Comparison of ENCODE assay signal across 7 cellular contexts in genomic region chr18:74497308-74497640, GRCh38. TPM values are rescaled to one million over a fixed set of nuclear protein-coding genes. Genes with fewer than 3 reads are reported as not detected.
A peak's percentile ranks its signal among the peaks of the same experiment; 100 is the strongest.
DNase-seq lines count a peak whose midpoint lies in the region; TF ChIP-seq lines count a peak whose summit lies in the region.

No MANE protein-coding gene starts in this region.

- H3K27me3 ChIP-seq in H7 (ENCODE audit: control insufficient read depth, insufficient read depth, low read length) (no peaks in the 10 kb centered on the region), SU-DHL-6 (ENCODE audit: low read length) (no peaks in the 10 kb centered on the region), skeletal muscle tissue (ENCODE audit: control insufficient read depth in 3 of 3, insufficient read depth in 3 of 3, low read length in 3 of 3) (no peaks in the 10 kb centered on the region)

- H3K9me2 ChIP-seq in SU-DHL-6 (replicated peaks; ENCODE audit: insufficient read depth, low read length), result no peaks in the 10 kb centered on the region

- peaks cover 44% of the 10 kb centered on the region for H3K79me2 ChIP-seq in SU-DHL-6 (ENCODE audit: insufficient read depth, low read length)

- H3K4me3 ChIP-seq in H7 (ENCODE audit: insufficient read depth, low read depth, low read length), result peak overlapping the region; percentile 95
- peak overlapping the region; percentile 91 for H3K4me3 ChIP-seq in SU-DHL-6 (ENCODE audit: insufficient read depth, low read length, poor library complexity, severe bottlenecking)
- peak overlapping the region; percentile 90 for H3K4me3 ChIP-seq in fibroblast of villous mesenchyme (ENCODE audit: low read depth, low read length)
- peak overlapping the region; percentile 82 to 93 (median 91) for H3K4me3 ChIP-seq in skeletal muscle tissue (ENCODE audit: low read length in 3 of 3)

- H3F3A ChIP-seq in SU-DHL-6 (ENCODE audit: insufficient read depth), result peaks cover 38% of the 10 kb centered on the region

- H3K36me3 ChIP-seq in H7 (replicated peaks; ENCODE audit: control insufficient read depth, insufficient read depth, low read length) (peaks cover 8% of the 10 kb centered on the region), SU-DHL-6 (ENCODE audit: low read length) (peaks cover 7% of the 10 kb centered on the region), skeletal muscle tissue (ENCODE audit: control insufficient read depth in 3 of 3, insufficient read depth in 3 of 3, low read length in 3 of 3) (peaks cover 0 to 10% (median 9%) of the 10 kb centered on the region in 3 donors)

- H3K27ac ChIP-seq in SU-DHL-6 (ENCODE audit: low read depth, low read length), result peak overlapping the region; percentile 39
- H3K27ac ChIP-seq in skeletal muscle tissue (ENCODE audit: low read depth, low read length), result peak overlapping the region; percentile 86

- no peaks in the 10 kb centered on the region for H4K20me1 ChIP-seq in SU-DHL-6 (ENCODE audit: low read depth, low read length)

- H2AFZ ChIP-seq in SU-DHL-6 (ENCODE audit: low read depth, low read length, severe bottlenecking), result no peak overlapping the region

- no peaks in the 10 kb centered on the region for H3K9me3 ChIP-seq in SU-DHL-6 (ENCODE audit: insufficient read depth, low read length)
- H3K9me3 ChIP-seq in skeletal muscle tissue (ENCODE audit: control insufficient read depth in 3 of 3, low read length in 3 of 3), result no peaks in the 10 kb centered on the region

- H3K9ac ChIP-seq in SU-DHL-6 (ENCODE audit: low read length), result peak overlapping the region; percentile 85
- H3K9ac ChIP-seq in skeletal muscle tissue (ENCODE audit: low read depth in 1 of 3, low read length in 3 of 3), result peak overlapping the region; percentile 84 to 91 (median 90)

- H3K4me2 ChIP-seq in SU-DHL-6 (ENCODE audit: low read depth, low read length, poor library complexity, severe bottlenecking), result peak overlapping the region; percentile 99

- DNase-seq in H7 (no peak), fibroblast of villous mesenchyme (ENCODE audit: low read depth) (no peak), cerebellar nuclear complex (lab: John Stamatoyannopoulos, UW) (no peak), NCI-H1092 treated with DMSO at 0.1 percent for 48 hours (lab: John Stamatoyannopoulos, UW) (no peak)
- no peak for DNase-seq in stimulated activated naive CD4-positive, alpha-beta T cell treated with Interleukin-2 at 50 U/mL for 16 hours (lab: John Stamatoyannopoulos, UW)

- TF ChIP-seq CTCF in SU-DHL-6 (IDR thresholded peaks at IDR 0.05; ENCODE audit: insufficient read depth, low read length, poor library complexity, severe bottlenecking) (no peak), fibroblast of villous mesenchyme (IDR thresholded peaks at IDR 0.05; ENCODE audit: insufficient read depth, low read depth, low read length) (no peak)

- H3K4me1 ChIP-seq in skeletal muscle tissue (ENCODE audit: control insufficient read depth in 3 of 3, insufficient read depth in 3 of 3, low read length in 3 of 3), result peaks cover 10 to 22% (median 20%) of the 10 kb centered on the region in 3 donors

RNA-seq across cellular contexts. Expression of gene CNDP2, which starts 1.1 kb away (rescaled TPM):
- total RNA-seq in H7 (2014; rRNA removed; shearing (Covaris generic)), result 60.2 and 63.1 TPM in 2 replicates
- total RNA-seq in fibroblast of villous mesenchyme (29.6 and 38.4 TPM in 2 replicates), skeletal muscle tissue (25.6 TPM)

RNA-seq across cellular contexts. Expression of gene CNDP1, which starts 37.0 kb away (rescaled TPM):
- total RNA-seq in H7 (2014; rRNA removed; shearing (Covaris generic)), result not detected in 2 replicates
- not detected in 2 replicates for total RNA-seq in fibroblast of villous mesenchyme
- not detected for total RNA-seq in skeletal muscle tissue

RNA-seq across cellular contexts. Expression of gene DIPK1C, which starts 40.2 kb away (rescaled TPM):
- total RNA-seq in H7 (2014; rRNA removed; shearing (Covaris generic)), result 0.22 TPM in 1 of 2 replicates, not detected in the other
- not detected in 2 replicates for total RNA-seq in fibroblast of villous mesenchyme
- total RNA-seq in skeletal muscle tissue, result 5.2 TPM
